In genomic region chr9:94827584-94828304, GRCh38 we compare ENCODE assay signal across 11 cellular contexts.
DNase-seq lines count a peak whose midpoint lies in the region; ATAC-seq and TF ChIP-seq lines count a peak whose summit lies in the region.
"Had no signal": no experiment of that assay in that cellular context is flagged by ENCODE, and none has a peak within 500 bp of the region (broad histone marks: within the 10 kb centered on the region; RNA-seq: fewer than 3 reads in every experiment).

No MANE protein-coding gene starts in this region.

- intact Hi-C loops in Calu3 (cut with micrococcal nuclease; ENCODE audit: unreplicated experiment): no loop called here
- intact Hi-C loops in ascending aorta (cut with DNase I): loop anchor here (2.0 to 10.0 kb wide), 2 partner anchors 35 to 103 kb away; partner anchors contain the start of gene AOPEP
- intact Hi-C loops in right cardiac atrium (cut with DNase I): no loop called here
- intact Hi-C loops in gastrocnemius medialis (cut with DNase I; ENCODE audit: low total_unique reads): no loop called here

- no peaks in the 10 kb centered on the region for H3K36me3 Mint-ChIP-seq in Calu3 (ENCODE audit: insufficient read depth, unreplicated experiment)
- H3K36me3 Mint-ChIP-seq in activated T-cell treated with anti-CD3 and anti-CD28 coated beads, Interleukin-2, amount 50 U/mL, for 24 hours (ENCODE audit: low read depth): peaks cover 42% of the 10 kb centered on the region

- TF ChIP-seq CTCF in Calu3 (IDR thresholded peaks at IDR 0.05; ENCODE audit: unreplicated experiment) (no peak), ascending aorta (IDR thresholded peaks at IDR 0.05) (no peak), gastrocnemius medialis (IDR thresholded peaks at IDR 0.05 in 4 of 5, conservative IDR thresholded peaks at IDR 0.05 in 1 of 5) (no peak)

- H3K36me3 ChIP-seq in ascending aorta: no peaks in the 10 kb centered on the region
- no peaks in the 10 kb centered on the region for H3K36me3 ChIP-seq in gastrocnemius medialis

- no peak overlapping the region for H3K4me3 Mint-ChIP-seq in Calu3 (ENCODE audit: low read depth, unreplicated experiment)
- no peak overlapping the region for H3K4me3 Mint-ChIP-seq in activated T-cell treated with anti-CD3 and anti-CD28 coated beads, Interleukin-2, amount 50 U/mL, for 24 hours

- no peak overlapping the region for H3K4me3 ChIP-seq in ascending aorta
- H3K4me3 ChIP-seq in right cardiac atrium (ENCODE audit: low read length): no peak overlapping the region
- no peak overlapping the region for H3K4me3 ChIP-seq in gastrocnemius medialis

- CTCF ChIA-PET in Calu3 (lab: Charles Lee): no interaction called here

- H3K9me3 Mint-ChIP-seq in Calu3 (ENCODE audit: low read depth, unreplicated experiment): peaks cover 2% of the 10 kb centered on the region
- no peaks in the 10 kb centered on the region for H3K9me3 Mint-ChIP-seq in activated T-cell treated with anti-CD3 and anti-CD28 coated beads, Interleukin-2, amount 50 U/mL, for 24 hours

- BruUV-seq in Calu3 (replicated peaks; lab: Mats Ljungman, UMichigan): no TSS peak

- peak overlapping the region; percentile 7 for H3K27ac Mint-ChIP-seq in Calu3 (ENCODE audit: unreplicated experiment)
- no peak overlapping the region for H3K27ac Mint-ChIP-seq in activated T-cell treated with anti-CD3 and anti-CD28 coated beads, Interleukin-2, amount 50 U/mL, for 24 hours

- in situ Hi-C loops in gastrocnemius medialis (cut with MboI; ENCODE audit: low sequenced_read_pairs in 4 of 4): no loop called here

- H3K4me1 ChIP-seq in ascending aorta (peaks cover 5 to 57% of the 10 kb centered on the region in 2 donors), right cardiac atrium (ENCODE audit: control insufficient read depth, insufficient read depth, low read length) (peaks cover 7% of the 10 kb centered on the region), gastrocnemius medialis (peaks cover 46 to 49% of the 10 kb centered on the region in 2 donors)

- H3K27ac ChIP-seq in ascending aorta: peak overlapping the region; percentile 82 to 89
- peak overlapping the region; percentile 26 for H3K27ac ChIP-seq in right cardiac atrium (ENCODE audit: low read length)
- peak overlapping the region; percentile 37 to 62 (median 58) for H3K27ac ChIP-seq in gastrocnemius medialis

- H3K27me3 ChIP-seq in ascending aorta (no peaks in the 10 kb centered on the region), right cardiac atrium (ENCODE audit: control insufficient read depth, insufficient read depth) (no peaks in the 10 kb centered on the region), gastrocnemius medialis (no peaks in the 10 kb centered on the region)

- TF ChIP-seq POLR2A in gastrocnemius medialis (IDR thresholded peaks at IDR 0.05): no peak

- no peaks in the 10 kb centered on the region for H3K27me3 Mint-ChIP-seq in Calu3 (ENCODE audit: unreplicated experiment)
- H3K27me3 Mint-ChIP-seq in activated T-cell treated with anti-CD3 and anti-CD28 coated beads, Interleukin-2, amount 50 U/mL, for 24 hours: no peaks in the 10 kb centered on the region

- H3K9me3 ChIP-seq in ascending aorta: peaks cover 0 to 3% of the 10 kb centered on the region in 2 donors
- no peaks in the 10 kb centered on the region for H3K9me3 ChIP-seq in right cardiac atrium (ENCODE audit: control insufficient read depth, low read length)
- H3K9me3 ChIP-seq in gastrocnemius medialis: no peaks in the 10 kb centered on the region

- ATAC-seq in right cardiac atrium: peak; percentile 86 to 88
- peak; percentile 47 to 59 for ATAC-seq in gastrocnemius medialis
- no peak for ATAC-seq in HG03175 (IDR thresholded peaks at IDR 0.05; ENCODE audit: unreplicated experiment)

- no peak for DNase-seq in Calu3
- DNase-seq in ascending aorta (ENCODE audit: low spot score in 2 of 2): no peak
- DNase-seq in right cardiac atrium: no peak
- no peak for DNase-seq in gastrocnemius medialis
- DNase-seq in hepatic stellate cell (ENCODE audit: low spot score): no peak
- DNase-seq in stimulated activated CD4-positive, alpha-beta T cell treated with anti-CD3 and anti-CD28 coated beads, Interleukin-2, amount 100 ng/mL, for 24 hours: no peak
- DNase-seq in activated T-cell treated with anti-CD3 and anti-CD28 coated beads, Interleukin-2, amount 50 U/mL, for 24 hours: no peak
- DNase-seq: AML-193, caudate nucleus, NCI-H2227 treated with DMSO at 0.1 percent for 48 hours had no signal

- H3K4me1 Mint-ChIP-seq in Calu3 (ENCODE audit: low read depth, unreplicated experiment): peaks cover 18% of the 10 kb centered on the region
- peaks cover 7% of the 10 kb centered on the region for H3K4me1 Mint-ChIP-seq in activated T-cell treated with anti-CD3 and anti-CD28 coated beads, Interleukin-2, amount 50 U/mL, for 24 hours (ENCODE audit: low read depth)

- 46% methylated on average over 8 of the region's 8 CpGs for WGBS in right cardiac atrium

Comparison
In these comparisons a context has a peak if more than half of its experiments do, and no peak if none do; other contexts are left out.
1. H3K27ac ChIP-seq: peak in every context shown above with its lines; median percentile 86 in ascending aorta; 58 in gastrocnemius medialis; 26 in right cardiac atrium.